ENCODE assay signal across 1 cellular context in the genomic region with DNA sequence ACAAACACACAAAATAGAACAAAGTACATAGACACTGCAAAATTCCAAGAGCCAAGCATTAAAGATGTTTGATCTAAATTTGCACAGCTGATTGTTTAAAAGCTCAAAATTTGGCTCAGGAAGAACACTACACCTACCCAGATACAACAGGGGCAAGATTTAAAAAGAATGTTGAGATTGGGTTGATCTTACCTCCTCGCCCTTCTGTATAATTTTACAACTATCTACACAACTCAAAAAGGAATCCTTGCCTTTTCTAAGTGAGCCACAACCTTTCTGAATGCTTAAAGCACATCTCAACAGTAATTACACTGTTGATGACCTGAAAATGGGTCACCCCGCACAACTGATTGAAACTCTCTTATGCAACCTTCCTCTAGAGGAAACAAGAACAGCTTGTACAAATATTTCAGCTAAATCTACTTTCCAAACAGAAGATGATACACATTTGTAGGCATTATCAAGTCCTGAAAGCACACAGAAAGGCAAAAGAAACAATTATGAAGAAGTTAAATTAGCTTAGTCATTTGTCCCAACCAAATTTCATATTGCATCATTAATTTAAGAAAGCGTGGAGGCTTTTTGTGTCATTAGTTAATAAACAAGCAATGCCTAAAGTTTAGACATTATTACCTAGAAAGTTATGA.
TF ChIP-seq lines count a peak whose summit lies in the region.

No MANE protein-coding gene starts in this region.

TF ChIP-seq in HepG2, 621 proteins besides CTCF, POLR2A, EP300 and RAD21 (continued from another document and continues in another):
- no peak for TF ChIP-seq ZBTB39 (CRISPR knock-in tag; IDR thresholded peaks at IDR 0.05)
- no peak for TF ChIP-seq ZNF574 (CRISPR knock-in tag; IDR thresholded peaks at IDR 0.05)
- no peak for TF ChIP-seq RELA (CRISPR knock-in tag; IDR thresholded peaks at IDR 0.05)
- TF ChIP-seq GLI4 (CRISPR knock-in tag; IDR thresholded peaks at IDR 0.05; ENCODE audit: borderline replicate concordance), result no peak
- no peak for TF ChIP-seq HOXA5 (CRISPR knock-in tag; IDR thresholded peaks at IDR 0.05)
- TF ChIP-seq MED1 (CRISPR knock-in tag; IDR thresholded peaks at IDR 0.05), result peak; percentile 35; the same call in 1 of the 2 replicates
- no peak for TF ChIP-seq EED (CRISPR knock-in tag; IDR thresholded peaks at IDR 0.05)
- no peak for TF ChIP-seq ZNF331 (CRISPR knock-in tag; IDR thresholded peaks at IDR 0.05)
- TF ChIP-seq, protein P1, sequence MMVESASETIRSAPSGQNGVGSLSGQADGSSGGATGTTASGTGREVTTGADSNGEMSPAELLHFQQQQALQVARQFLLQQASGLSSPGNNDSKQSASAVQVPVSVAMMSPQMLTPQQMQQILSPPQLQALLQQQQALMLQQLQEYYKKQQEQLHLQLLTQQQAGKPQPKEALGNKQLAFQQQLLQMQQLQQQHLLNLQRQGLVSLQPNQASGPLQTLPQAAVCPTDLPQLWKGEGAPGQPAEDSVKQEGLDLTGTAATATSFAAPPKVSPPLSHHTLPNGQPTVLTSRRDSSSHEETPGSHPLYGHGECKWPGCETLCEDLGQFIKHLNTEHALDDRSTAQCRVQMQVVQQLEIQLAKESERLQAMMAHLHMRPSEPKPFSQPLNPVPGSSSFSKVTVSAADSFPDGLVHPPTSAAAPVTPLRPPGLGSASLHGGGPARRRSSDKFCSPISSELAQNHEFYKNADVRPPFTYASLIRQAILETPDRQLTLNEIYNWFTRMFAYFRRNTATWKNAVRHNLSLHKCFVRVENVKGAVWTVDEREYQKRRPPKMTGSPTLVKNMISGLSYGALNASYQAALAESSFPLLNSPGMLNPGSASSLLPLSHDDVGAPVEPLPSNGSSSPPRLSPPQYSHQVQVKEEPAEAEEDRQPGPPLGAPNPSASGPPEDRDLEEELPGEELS (CRISPR knock-in tag; IDR thresholded peaks at IDR 0.05), result no peak
- TF ChIP-seq ZNF232 (CRISPR knock-in tag; IDR thresholded peaks at IDR 0.05; ENCODE audit: borderline replicate concordance), result no peak
- TF ChIP-seq NRL (CRISPR knock-in tag; IDR thresholded peaks at IDR 0.05; ENCODE audit: borderline replicate concordance), result no peak
- no peak for TF ChIP-seq ZFP36L2 (CRISPR knock-in tag; IDR thresholded peaks at IDR 0.05)
- TF ChIP-seq ZSCAN25 (CRISPR knock-in tag; IDR thresholded peaks at IDR 0.05), result no peak
- TF ChIP-seq AKNA (CRISPR knock-in tag; IDR thresholded peaks at IDR 0.05; ENCODE audit: borderline replicate concordance), result no peak
- TF ChIP-seq, protein P2, sequence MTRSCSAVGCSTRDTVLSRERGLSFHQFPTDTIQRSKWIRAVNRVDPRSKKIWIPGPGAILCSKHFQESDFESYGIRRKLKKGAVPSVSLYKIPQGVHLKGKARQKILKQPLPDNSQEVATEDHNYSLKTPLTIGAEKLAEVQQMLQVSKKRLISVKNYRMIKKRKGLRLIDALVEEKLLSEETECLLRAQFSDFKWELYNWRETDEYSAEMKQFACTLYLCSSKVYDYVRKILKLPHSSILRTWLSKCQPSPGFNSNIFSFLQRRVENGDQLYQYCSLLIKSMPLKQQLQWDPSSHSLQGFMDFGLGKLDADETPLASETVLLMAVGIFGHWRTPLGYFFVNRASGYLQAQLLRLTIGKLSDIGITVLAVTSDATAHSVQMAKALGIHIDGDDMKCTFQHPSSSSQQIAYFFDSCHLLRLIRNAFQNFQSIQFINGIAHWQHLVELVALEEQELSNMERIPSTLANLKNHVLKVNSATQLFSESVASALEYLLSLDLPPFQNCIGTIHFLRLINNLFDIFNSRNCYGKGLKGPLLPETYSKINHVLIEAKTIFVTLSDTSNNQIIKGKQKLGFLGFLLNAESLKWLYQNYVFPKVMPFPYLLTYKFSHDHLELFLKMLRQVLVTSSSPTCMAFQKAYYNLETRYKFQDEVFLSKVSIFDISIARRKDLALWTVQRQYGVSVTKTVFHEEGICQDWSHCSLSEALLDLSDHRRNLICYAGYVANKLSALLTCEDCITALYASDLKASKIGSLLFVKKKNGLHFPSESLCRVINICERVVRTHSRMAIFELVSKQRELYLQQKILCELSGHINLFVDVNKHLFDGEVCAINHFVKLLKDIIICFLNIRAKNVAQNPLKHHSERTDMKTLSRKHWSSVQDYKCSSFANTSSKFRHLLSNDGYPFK (CRISPR knock-in tag; IDR thresholded peaks at IDR 0.05; ENCODE audit: borderline replicate concordance), result no peak
- no peak for TF ChIP-seq MAFF (IDR thresholded peaks at IDR 0.05; ENCODE audit: low read depth, low read length)
- no peak for TF ChIP-seq ZNF572 (CRISPR knock-in tag; IDR thresholded peaks at IDR 0.05)
- TF ChIP-seq NFIC (IDR thresholded peaks at IDR 0.05; ENCODE audit: low read length), result no peak
- TF ChIP-seq IRX3 (CRISPR knock-in tag; IDR thresholded peaks at IDR 0.05; ENCODE audit: borderline replicate concordance, low read depth), result no peak
- TF ChIP-seq RFXANK (CRISPR knock-in tag; IDR thresholded peaks at IDR 0.05), result no peak
- TF ChIP-seq ZNF841 (CRISPR knock-in tag; IDR thresholded peaks at IDR 0.05; ENCODE audit: borderline replicate concordance), result no peak
- 0 out of 2 replicates have a peak, but pooled peaks have one; percentile 12 for TF ChIP-seq RARA (CRISPR knock-in tag; IDR thresholded peaks at IDR 0.05)
- no peak for TF ChIP-seq ZNF335 (CRISPR knock-in tag; IDR thresholded peaks at IDR 0.05)
- no peak for TF ChIP-seq HHEX (CRISPR knock-in tag; IDR thresholded peaks at IDR 0.05)
- peak; percentile 11; the same call in 1 of the 2 replicates for TF ChIP-seq TFAP4 (IDR thresholded peaks at IDR 0.05; ENCODE audit: borderline replicate concordance, low read depth)
- TF ChIP-seq, protein P3, sequence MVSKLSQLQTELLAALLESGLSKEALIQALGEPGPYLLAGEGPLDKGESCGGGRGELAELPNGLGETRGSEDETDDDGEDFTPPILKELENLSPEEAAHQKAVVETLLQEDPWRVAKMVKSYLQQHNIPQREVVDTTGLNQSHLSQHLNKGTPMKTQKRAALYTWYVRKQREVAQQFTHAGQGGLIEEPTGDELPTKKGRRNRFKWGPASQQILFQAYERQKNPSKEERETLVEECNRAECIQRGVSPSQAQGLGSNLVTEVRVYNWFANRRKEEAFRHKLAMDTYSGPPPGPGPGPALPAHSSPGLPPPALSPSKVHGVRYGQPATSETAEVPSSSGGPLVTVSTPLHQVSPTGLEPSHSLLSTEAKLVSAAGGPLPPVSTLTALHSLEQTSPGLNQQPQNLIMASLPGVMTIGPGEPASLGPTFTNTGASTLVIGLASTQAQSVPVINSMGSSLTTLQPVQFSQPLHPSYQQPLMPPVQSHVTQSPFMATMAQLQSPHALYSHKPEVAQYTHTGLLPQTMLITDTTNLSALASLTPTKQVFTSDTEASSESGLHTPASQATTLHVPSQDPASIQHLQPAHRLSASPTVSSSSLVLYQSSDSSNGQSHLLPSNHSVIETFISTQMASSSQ (IDR thresholded peaks at IDR 0.05; ENCODE audit: low read depth), result no peak
- TF ChIP-seq, protein P3 (CRISPR knock-in tag; IDR thresholded peaks at IDR 0.05; ENCODE audit: borderline replicate concordance), result no peak
- no peak for TF ChIP-seq NFE2L1 (CRISPR knock-in tag; IDR thresholded peaks at IDR 0.05; ENCODE audit: borderline replicate concordance)
- TF ChIP-seq ZNF460 (CRISPR knock-in tag; IDR thresholded peaks at IDR 0.05; ENCODE audit: borderline replicate concordance), result no peak
- no peak for TF ChIP-seq BATF2 (CRISPR knock-in tag; IDR thresholded peaks at IDR 0.05)
- no peak for TF ChIP-seq SRSF9 (IDR thresholded peaks at IDR 0.05; ENCODE audit: borderline replicate concordance, insufficient read depth, low read depth, low read length, poor library complexity, severe bottlenecking)
